ENCODE assay signal across 14 cellular contexts in genomic region chr4:74625981-74626380, GRCh38.
DNase-seq lines count a peak whose midpoint lies in the region; ATAC-seq and TF ChIP-seq lines count a peak whose summit lies in the region.
"Had no signal": no experiment of that assay in that cellular context is flagged by ENCODE, and none has a peak within 500 bp of the region (broad histone marks: within the 10 kb centered on the region; RNA-seq: fewer than 3 reads in every experiment).

No MANE protein-coding gene starts in this region.

- H3K4me2 ChIP-seq in PC-3 (ENCODE audit: low read length) (peak overlapping the region; percentile 64), hepatocyte (no peak overlapping the region), mammary epithelial cell (ENCODE audit: insufficient read depth, low read depth, low read length) (no peak overlapping the region)

- in situ Hi-C loops in mammary epithelial cell (cut with MboI; ENCODE audit: low sequenced_read_pairs in 2 of 2) = no loop called here

- no peaks in the 10 kb centered on the region for H4K20me1 ChIP-seq in PC-3 (ENCODE audit: low read length)
- H4K20me1 ChIP-seq in hepatocyte (ENCODE audit: insufficient read depth, poor library complexity, severe bottlenecking) = no peaks in the 10 kb centered on the region
- H4K20me1 ChIP-seq in mammary epithelial cell (ENCODE audit: insufficient read depth, low read length) = no peaks in the 10 kb centered on the region

- H3K9ac ChIP-seq in PC-3 (ENCODE audit: low read length) (peak overlapping the region; percentile 94), mammary epithelial cell (ENCODE audit: insufficient read depth, low read length) (no peak overlapping the region)

- H3F3A ChIP-seq in PC-3 (ENCODE audit: low read length, unreplicated experiment) = peaks cover 17% of the 10 kb centered on the region

- CTCF ChIA-PET in CD4-positive, alpha-beta T cell (lab: Charles Lee) = no interaction called here
- CTCF ChIA-PET in PC-3 (lab: Charles Lee) = no interaction called here
- CTCF ChIA-PET in mammary epithelial cell (lab: Charles Lee; ENCODE audit: low non-redundant PET) = no interaction called here

- H2AFZ ChIP-seq in ACC112 (ENCODE audit: low read length, unreplicated experiment) (no peak overlapping the region), PC-3 (ENCODE audit: low read length) (no peak overlapping the region), hepatocyte (no peak overlapping the region), mammary epithelial cell (ENCODE audit: low read depth, low read length) (no peak overlapping the region)

- DNase-seq in CD4-positive, alpha-beta T cell = no peak
- no peak for DNase-seq in PC-3
- DNase-seq in hepatocyte (ENCODE audit: low spot score) = no peak
- DNase-seq in putamen (ENCODE audit: low spot score) = no peak
- DNase-seq in NCI-H2081 treated with DMSO at 0.1 percent for 48 hours (lab: John Stamatoyannopoulos, UW) = no peak
- no peak for DNase-seq in mammary epithelial cell
- DNase-seq: DMS153, HCEC 1CT, MV-4-11, NCI-H1417 treated with DMSO at 0.1 percent for 48 hours, NCI-H2029, NCI-H510A had no signal

- ATAC-seq in CD4-positive, alpha-beta T cell (ENCODE audit: poor library complexity) = no peak
- no peak for ATAC-seq in PC-3

- H3K36me3 ChIP-seq in ACC112 (ENCODE audit: insufficient read depth, low read length) (no peaks in the 10 kb centered on the region), PC-3 (ENCODE audit: low read depth, low read length) (no peaks in the 10 kb centered on the region), hepatocyte (replicated peaks; ENCODE audit: insufficient read depth, low read depth) (no peaks in the 10 kb centered on the region), mammary epithelial cell (ENCODE audit: insufficient read depth, low read length) (no peaks in the 10 kb centered on the region)
- H3K36me3 ChIP-seq: SJSA1 had no signal

- no peak overlapping the region for H3K4me3 ChIP-seq in ACC112 (ENCODE audit: low read depth, low read length)
- H3K4me3 ChIP-seq in PC-3 (ENCODE audit: low read length) = no peak overlapping the region
- no peak overlapping the region for H3K4me3 ChIP-seq in hepatocyte
- H3K4me3 ChIP-seq in mammary epithelial cell (replicated peaks in 1 of 3; ENCODE audit: insufficient read depth in 1 of 3, low read depth in 2 of 3, low read length in 3 of 3) = no peak overlapping the region
- H3K4me3 ChIP-seq: SJSA1 had no signal

- 84% methylated on average over 1 of the region's 1 CpG for WGBS in hepatocyte (ENCODE audit: low lambda C conversion rate, missing lambda C conversion rate)
- 100% methylated on average over 1 of the region's 1 CpG for WGBS in mammary epithelial cell (ENCODE audit: low coverage, missing lambda C conversion rate)

- H3K27me3 ChIP-seq in ACC112 (ENCODE audit: insufficient read depth, low read length) = no peaks in the 10 kb centered on the region
- no peaks in the 10 kb centered on the region for H3K27me3 ChIP-seq in CD4-positive, alpha-beta T cell (ENCODE audit: control insufficient read depth, insufficient read depth, low read length)
- no peaks in the 10 kb centered on the region for H3K27me3 ChIP-seq in PC-3 (ENCODE audit: low read length)
- no peaks in the 10 kb centered on the region for H3K27me3 ChIP-seq in hepatocyte
- H3K27me3 ChIP-seq in mammary epithelial cell (ENCODE audit: insufficient read depth, low read length) = no peaks in the 10 kb centered on the region

- peak overlapping the region; percentile 4 for H3K27ac Mint-ChIP-seq in CD4-positive, alpha-beta T cell

- POLR2A ChIA-PET in CD4-positive, alpha-beta T cell (lab: Charles Lee) = no interaction called here
- POLR2A ChIA-PET in PC-3 (lab: Charles Lee; ENCODE audit: unreplicated experiment) = no interaction called here

- H3K79me2 ChIP-seq in ACC112 (ENCODE audit: control insufficient read depth, insufficient read depth, low read length, unreplicated experiment) = no peaks in the 10 kb centered on the region
- H3K79me2 ChIP-seq in PC-3 (ENCODE audit: low read length) = no peaks in the 10 kb centered on the region
- no peaks in the 10 kb centered on the region for H3K79me2 ChIP-seq in hepatocyte
- no peaks in the 10 kb centered on the region for H3K79me2 ChIP-seq in mammary epithelial cell (ENCODE audit: insufficient read depth, low read length)

- no peak for TF ChIP-seq CTCF in CD4-positive, alpha-beta T cell (IDR thresholded peaks at IDR 0.05)
- TF ChIP-seq CTCF in PC-3 (conservative IDR thresholded peaks at IDR 0.05; ENCODE audit: low read depth, low read length) (no peak), hepatocyte (IDR thresholded peaks at IDR 0.05; ENCODE audit: poor library complexity) (no peak), mammary epithelial cell (conservative IDR thresholded peaks at IDR 0.05 in 1 of 2, IDR thresholded peaks at IDR 0.05 in 1 of 2; ENCODE audit: extremely low read depth in 1 of 2, insufficient read depth in 1 of 2, low read depth in 1 of 2, low read length in 2 of 2) (no peak)

- H3K27me3 Mint-ChIP-seq in CD4-positive, alpha-beta T cell = no peaks in the 10 kb centered on the region

- H3K4me1 Mint-ChIP-seq in CD4-positive, alpha-beta T cell (ENCODE audit: low read depth) = peaks cover 52% of the 10 kb centered on the region

- no peak overlapping the region for H3K4me3 Mint-ChIP-seq in CD4-positive, alpha-beta T cell

- H3K9me2 ChIP-seq in PC-3 (replicated peaks; ENCODE audit: low read length) (no peaks in the 10 kb centered on the region), hepatocyte (replicated peaks; ENCODE audit: insufficient read depth) (no peaks in the 10 kb centered on the region)

- no peaks in the 10 kb centered on the region for H3K9me3 ChIP-seq in CD4-positive, alpha-beta T cell (ENCODE audit: control insufficient read depth, low read length)
- H3K9me3 ChIP-seq in PC-3 (ENCODE audit: low read length) (no peaks in the 10 kb centered on the region), hepatocyte (ENCODE audit: low read depth) (no peaks in the 10 kb centered on the region), mammary epithelial cell (replicated peaks; ENCODE audit: insufficient read depth, low read length) (no peaks in the 10 kb centered on the region)
- H3K9me3 ChIP-seq: SJSA1 had no signal

- intact Hi-C loops in CD4-positive, alpha-beta T cell (cut with DNase I, micrococcal nuclease) = loop anchor here in 1 of 2 experiments (2.0 kb wide), 1 partner anchor 249 kb away; no protein-coding TSS in a partner anchor
- intact Hi-C loops in PC-3 (cut with micrococcal nuclease) = loop anchor here (2.0 kb wide), 2 partner anchors 175 to 305 kb away; no protein-coding TSS in a partner anchor
- intact Hi-C loops in mammary epithelial cell (cut with micrococcal nuclease) = no loop called here

- no peaks in the 10 kb centered on the region for H3K36me3 Mint-ChIP-seq in CD4-positive, alpha-beta T cell (ENCODE audit: low read depth)

- H3K4me1 ChIP-seq in ACC112 (ENCODE audit: control insufficient read depth, insufficient read depth, low read length, unreplicated experiment) (peaks cover 56% of the 10 kb centered on the region), PC-3 (ENCODE audit: insufficient read depth, low read length) (peaks cover 79% of the 10 kb centered on the region), hepatocyte (ENCODE audit: insufficient read depth) (peaks cover 40% of the 10 kb centered on the region), mammary epithelial cell (ENCODE audit: insufficient read depth, low read length) (peaks cover 66% of the 10 kb centered on the region)

- dilution Hi-C loops in mammary epithelial cell (cut with HindIII; ENCODE audit: low sequenced_read_pairs) = no loop called here

- no TSS peak for BruUV-seq in PC-3 (replicated peaks; lab: Mats Ljungman, UMichigan)
- BruUV-seq in mammary epithelial cell (replicated peaks; lab: Mats Ljungman, UMichigan) = no TSS peak

- peak overlapping the region; percentile 91; the same call in 1 of the 2 replicates for H3K27ac ChIP-seq in ACC112 (ENCODE audit: low read depth, low read length)
- H3K27ac ChIP-seq in CD4-positive, alpha-beta T cell (ENCODE audit: low read depth, low read length) = no peak overlapping the region
- peak overlapping the region; percentile 100 for H3K27ac ChIP-seq in PC-3 (ENCODE audit: low read length)
- H3K27ac ChIP-seq in hepatocyte = peak overlapping the region; percentile 90
- no peak overlapping the region for H3K27ac ChIP-seq in mammary epithelial cell (ENCODE audit: insufficient read depth, low read depth, low read length)
- H3K27ac ChIP-seq: SJSA1 had no signal

- H3K9me3 Mint-ChIP-seq in CD4-positive, alpha-beta T cell = no peaks in the 10 kb centered on the region

Comparison
In these comparisons a context has a peak if more than half of its experiments do, and no peak if none do; other contexts are left out.
1. H3K27ac ChIP-seq: peak in ACC112 (single experiment), PC-3 (single experiment) and hepatocyte (single experiment); none in CD4-positive, alpha-beta T cell (single experiment) and mammary epithelial cell (single experiment).